In genomic region chr16:84552135-84552534, GRCh38 we compare ENCODE assay signal across 18 cellular contexts. TPM values are rescaled to one million over a fixed set of nuclear protein-coding genes. Genes with fewer than 3 reads are reported as not detected.
DNase-seq lines count a peak whose midpoint lies in the region; TF ChIP-seq lines count a peak whose summit lies in the region.
"Had no signal": no experiment of that assay in that cellular context is flagged by ENCODE, and none has a peak within 500 bp of the region (broad histone marks: within the 10 kb centered on the region; RNA-seq: fewer than 3 reads in every experiment).

No MANE protein-coding gene starts in this region.

- peaks cover 60% of the 10 kb centered on the region for H3K4me1 Mint-ChIP-seq in activated T-helper 2 cell treated with anti-CD3 and anti-CD28 coated beads, Interferon-gamma antibody, Interleukin-2, Interleukin-4, amounts not matched to agents 10 μg/mL and 5 μg/mL and 100 μg/mL, durations not matched to agents 14 hours and 24 hours and 36 hours (ENCODE audit: low read depth)

- H3K4me3 Mint-ChIP-seq in activated T-helper 2 cell treated with anti-CD3 and anti-CD28 coated beads, Interferon-gamma antibody, Interleukin-2, Interleukin-4, amounts not matched to agents 10 μg/mL and 5 μg/mL and 100 μg/mL, durations not matched to agents 14 hours and 24 hours and 36 hours (ENCODE audit: low read depth), result peak overlapping the region; percentile 91
- H3K4me3 Mint-ChIP-seq: H9 had no signal

- no peak for TF ChIP-seq CTCF in left ventricle myocardium inferior (IDR thresholded peaks at IDR 0.05; ENCODE audit: borderline replicate concordance)
- TF ChIP-seq CTCF in A673 (conservative IDR thresholded peaks at IDR 0.05; ENCODE audit: low read depth, low read length), result no peak

- in situ Hi-C loops in KBM-7 (cut with MboI; ENCODE audit: low pct_unique_long_range_greater_than_20kb, low sequenced_read_pairs), result no loop called here

- H3K36me3 ChIP-seq in left ventricle myocardium inferior, result no peaks in the 10 kb centered on the region
- no peaks in the 10 kb centered on the region for H3K36me3 ChIP-seq in A673 (ENCODE audit: insufficient read depth, low read length, poor library complexity, severe bottlenecking)
- H3K36me3 ChIP-seq: uterus had no signal

- H3K9me3 Mint-ChIP-seq in activated T-helper 2 cell treated with anti-CD3 and anti-CD28 coated beads, Interferon-gamma antibody, Interleukin-2, Interleukin-4, amounts not matched to agents 10 μg/mL and 5 μg/mL and 100 μg/mL, durations not matched to agents 14 hours and 24 hours and 36 hours, result no peaks in the 10 kb centered on the region
- H3K9me3 Mint-ChIP-seq: H9 had no signal

- CTCF ChIA-PET in A673 (lab: Charles Lee), result no interaction called here

- POLR2A ChIA-PET in A673 (lab: Charles Lee; ENCODE audit: low non-redundant PET), result no interaction called here

- BruUV-seq in A673 (replicated peaks; lab: Mats Ljungman, UMichigan), result no TSS peak

- H3K4me3 ChIP-seq in mononuclear cell (ENCODE audit: low read length) (peak overlapping the region; percentile 10), left ventricle myocardium inferior (no peak overlapping the region), A673 (ENCODE audit: low read depth, low read length, poor library complexity, severe bottlenecking) (no peak overlapping the region)
- H3K4me3 ChIP-seq: A549, uterus had no signal

- H3K27ac Mint-ChIP-seq in activated T-helper 2 cell treated with anti-CD3 and anti-CD28 coated beads, Interferon-gamma antibody, Interleukin-2, Interleukin-4, amounts not matched to agents 10 μg/mL and 5 μg/mL and 100 μg/mL, durations not matched to agents 14 hours and 24 hours and 36 hours, result peak overlapping the region; percentile 91
- H3K27ac Mint-ChIP-seq: H9 had no signal

- H3K27ac ChIP-seq in left ventricle myocardium inferior (replicated peaks) (no peak overlapping the region), A673 (ENCODE audit: low read depth, low read length, poor library complexity, severe bottlenecking) (no peak overlapping the region)
- H3K27ac ChIP-seq: A549, uterus had no signal

- intact Hi-C loops in activated T-helper 2 cell treated with anti-CD3 and anti-CD28 coated beads, Interferon-gamma antibody, Interleukin-2, Interleukin-4, amounts not matched to agents 10 μg/mL and 5 μg/mL and 100 μg/mL, durations not matched to agents 14 hours and 24 hours and 36 hours (cut with micrococcal nuclease), result no loop called here
- intact Hi-C loops in left ventricle myocardium inferior (cut with micrococcal nuclease) (no loop called here), A673 (cut with micrococcal nuclease; ENCODE audit: unreplicated experiment) (no loop called here)

- H3K36me3 Mint-ChIP-seq in activated T-helper 2 cell treated with anti-CD3 and anti-CD28 coated beads, Interferon-gamma antibody, Interleukin-2, Interleukin-4, amounts not matched to agents 10 μg/mL and 5 μg/mL and 100 μg/mL, durations not matched to agents 14 hours and 24 hours and 36 hours (ENCODE audit: low read depth), result peaks cover 25% of the 10 kb centered on the region

- H3K4me1 ChIP-seq in mononuclear cell (ENCODE audit: insufficient read depth, low read length) (peaks cover 35% of the 10 kb centered on the region), left ventricle myocardium inferior (peaks cover 5% of the 10 kb centered on the region), A673 (ENCODE audit: insufficient read depth, low read length, poor library complexity, severe bottlenecking) (no peaks in the 10 kb centered on the region)
- H3K4me1 ChIP-seq: A549, uterus had no signal

- H3K27me3 ChIP-seq in mononuclear cell (ENCODE audit: insufficient read depth, low read length) (no peaks in the 10 kb centered on the region), left ventricle myocardium inferior (ENCODE audit: low read depth) (peaks cover 25% of the 10 kb centered on the region), A673 (replicated peaks; ENCODE audit: insufficient read depth, low read depth, low read length, poor library complexity) (no peaks in the 10 kb centered on the region)
- H3K27me3 ChIP-seq: uterus had no signal

- H3K27me3 Mint-ChIP-seq in activated T-helper 2 cell treated with anti-CD3 and anti-CD28 coated beads, Interferon-gamma antibody, Interleukin-2, Interleukin-4, amounts not matched to agents 10 μg/mL and 5 μg/mL and 100 μg/mL, durations not matched to agents 14 hours and 24 hours and 36 hours (ENCODE audit: low read depth), result no peaks in the 10 kb centered on the region

- DNase-seq in SKM-1 treated with dmso at 0.1 percent for 144 hours (lab: John Stamatoyannopoulos, UW; ENCODE audit: unreplicated experiment) (peak; percentile 9), SKM-1 (lab: John Stamatoyannopoulos, UW; ENCODE audit: unreplicated experiment) (no peak), KBM-7 (peak; percentile 32), left ventricle myocardium inferior (no peak), A673 (ENCODE audit: low spot score) (no peak), islet precursor cell (no peak)
- no peak for DNase-seq in activated T-helper 2 cell treated with anti-CD3 and anti-CD28 coated beads, Interferon-gamma antibody, Interleukin-2, Interleukin-4, amounts not matched to agents 10 μg/mL and 5 μg/mL and 100 μg/mL, durations not matched to agents 14 hours and 24 hours and 36 hours (ENCODE audit: low spot score)
- DNase-seq: anterior cingulate cortex, COR-L47, EL, H9, KG1, NCI-H1092 treated with DMSO at 0.1 percent for 48 hours, NCI-H69, occipital lobe, uterus had no signal

- no peaks in the 10 kb centered on the region for H3K9me3 ChIP-seq in mononuclear cell (ENCODE audit: low read depth, low read length)
- no peaks in the 10 kb centered on the region for H3K9me3 ChIP-seq in left ventricle myocardium inferior (replicated peaks)
- no peaks in the 10 kb centered on the region for H3K9me3 ChIP-seq in A673 (ENCODE audit: low read depth, low read length, poor library complexity, severe bottlenecking)
- H3K9me3 ChIP-seq: A549, uterus had no signal

RNA-seq across cellular contexts. Expression of gene MEAK7, which starts 47.7 kb away (rescaled TPM):
- 15.4 and 19.4 TPM in 2 replicates for total RNA-seq in activated T-helper 2 cell treated with anti-CD3 and anti-CD28 coated beads, Interferon-gamma antibody, Interleukin-2, Interleukin-4, amounts not matched to agents 10 μg/mL and 5 μg/mL and 100 μg/mL, durations not matched to agents 14 hours and 24 hours and 36 hours
- 1.8 TPM for total RNA-seq in mononuclear cell
- 5.3 TPM for total RNA-seq in left ventricle myocardium inferior
- total RNA-seq in A673 (2021), result 11.6 and 12.4 TPM in 2 replicates

Comparison
In these comparisons a context has a peak if more than half of its experiments do, and no peak if none do; other contexts are left out.
1. DNase-seq: peak in SKM-1 treated with dmso at 0.1 percent for 144 hours (single experiment) and KBM-7 (single experiment); none in SKM-1 (single experiment), activated T-helper 2 cell treated with anti-CD3 and anti-CD28 coated beads, Interferon-gamma antibody, Interleukin-2, Interleukin-4, amounts not matched to agents 10 μg/mL and 5 μg/mL and 100 μg/mL, durations not matched to agents 14 hours and 24 hours and 36 hours (single experiment), left ventricle myocardium inferior (single experiment), A673 (single experiment) and islet precursor cell (single experiment).